Comparison of ENCODE assay signal across 18 cellular contexts in genomic region chr16:11526921-11527320, GRCh38. TPM values are rescaled to one million over a fixed set of nuclear protein-coding genes. Genes with fewer than 3 reads are reported as not detected.
A peak's percentile ranks its signal among the peaks of the same experiment; 100 is the strongest.
DNase-seq lines count a peak whose midpoint lies in the region; ATAC-seq and TF ChIP-seq lines count a peak whose summit lies in the region.
"Had no signal": no experiment of that assay in that cellular context is flagged by ENCODE, and none has a peak within 500 bp of the region (broad histone marks: within the 10 kb centered on the region; RNA-seq: fewer than 3 reads in every experiment).

No MANE protein-coding gene starts in this region.

- no peaks in the 10 kb centered on the region for H3K36me3 Mint-ChIP-seq in endothelial cell (ENCODE audit: low read depth, unreplicated experiment)
- H3K36me3 Mint-ChIP-seq: activated CD8-positive, alpha-beta memory T cell treated with anti-CD3 and anti-CD28 coated beads, Interleukin-2, amount 10 ng/mL, durations not matched to agents 7 days and 5 days had no signal

- peaks cover 3% of the 10 kb centered on the region for H3K27me3 Mint-ChIP-seq in endothelial cell (ENCODE audit: unreplicated experiment)
- H3K27me3 Mint-ChIP-seq: central memory CD8-positive, alpha-beta T cell had no signal

- no peak overlapping the region for H3K27ac ChIP-seq in OCI-LY3 (ENCODE audit: low read length)
- H3K27ac ChIP-seq: pancreas had no signal

- H3K9me3 Mint-ChIP-seq in endothelial cell (ENCODE audit: unreplicated experiment) = no peaks in the 10 kb centered on the region
- H3K9me3 Mint-ChIP-seq: effector memory CD8-positive, alpha-beta T cell; T-helper 2 cell treated with Interferon-gamma antibody and Interleukin-4, amounts not matched to agents 5 μg/mL and 100 μg/mL, for 36 hours had no signal

- peak overlapping the region; percentile 61 for H3K4me2 ChIP-seq in OCI-LY3 (ENCODE audit: low read length)

- peak; percentile 36 for DNase-seq in GM03348 (ENCODE audit: low spot score)
- DNase-seq in hepatic stellate cell (ENCODE audit: low spot score) = peak; percentile 38
- peak; percentile 65 for DNase-seq in retina
- no peak for DNase-seq in endothelial cell (ENCODE audit: low spot score)
- no peak for DNase-seq in stimulated activated CD4-positive, alpha-beta T cell treated with anti-CD3 and anti-CD28 coated beads, Interleukin-4, amount 100 ng/mL, for 4 hours
- DNase-seq: activated CD4-positive, CD25-positive, alpha-beta regulatory T cell; activated CD8-positive, alpha-beta memory T cell treated with anti-CD3 and anti-CD28 coated beads, Interleukin-2, amount 10 ng/mL, durations not matched to agents 7 days and 5 days; COR-L47; effector memory CD8-positive, alpha-beta T cell; GDM1; HCEC 1CT; hippocampal formation; left colon; pancreas had no signal

- H3K27ac Mint-ChIP-seq in endothelial cell (ENCODE audit: unreplicated experiment) = no peak overlapping the region
- H3K27ac Mint-ChIP-seq: activated CD8-positive, alpha-beta memory T cell treated with anti-CD3 and anti-CD28 coated beads, Interleukin-2, amount 10 ng/mL, durations not matched to agents 7 days and 5 days; effector memory CD8-positive, alpha-beta T cell; T-helper 2 cell treated with Interferon-gamma antibody and Interleukin-4, amounts not matched to agents 5 μg/mL and 100 μg/mL, for 36 hours had no signal

- ATAC-seq in GM21717 (IDR thresholded peaks at IDR 0.05; ENCODE audit: unreplicated experiment) = no peak
- ATAC-seq: activated CD8-positive, alpha-beta memory T cell treated with anti-CD3 and anti-CD28 coated beads, Interleukin-2, amount 10 ng/mL, durations not matched to agents 7 days and 5 days; effector memory CD8-positive, alpha-beta T cell; left colon; pancreas had no signal

- peaks cover 4% of the 10 kb centered on the region for H3K4me1 Mint-ChIP-seq in endothelial cell (ENCODE audit: unreplicated experiment)

- H3K9ac ChIP-seq in OCI-LY3 (ENCODE audit: low read length) = no peak overlapping the region

- H3K9me3 ChIP-seq in OCI-LY3 (ENCODE audit: insufficient read depth, low read length) = no peaks in the 10 kb centered on the region
- H3K9me3 ChIP-seq: pancreas had no signal

- no peaks in the 10 kb centered on the region for H3K79me2 ChIP-seq in OCI-LY3 (ENCODE audit: low read length)

- peaks cover 21% of the 10 kb centered on the region for H3K27me3 ChIP-seq in OCI-LY3 (ENCODE audit: low read depth, low read length)
- H3K27me3 ChIP-seq: pancreas had no signal

- H3K4me3 ChIP-seq in OCI-LY3 (ENCODE audit: low read length) = peak overlapping the region; percentile 61
- H3K4me3 ChIP-seq: pancreas had no signal

- TF ChIP-seq CTCF in OCI-LY3 (IDR thresholded peaks at IDR 0.05; ENCODE audit: low read depth, low read length) (no peak), endothelial cell (IDR thresholded peaks at IDR 0.05; ENCODE audit: unreplicated experiment) (no peak)

- H3K36me3 ChIP-seq in OCI-LY3 (replicated peaks; ENCODE audit: low read depth, low read length) = no peaks in the 10 kb centered on the region
- H3K36me3 ChIP-seq: pancreas had no signal

- H3K4me3 Mint-ChIP-seq in endothelial cell (ENCODE audit: unreplicated experiment) = no peak overlapping the region
- H3K4me3 Mint-ChIP-seq: activated CD8-positive, alpha-beta memory T cell treated with anti-CD3 and anti-CD28 coated beads, Interleukin-2, amount 10 ng/mL, durations not matched to agents 7 days and 5 days; central memory CD8-positive, alpha-beta T cell; effector memory CD8-positive, alpha-beta T cell; T-helper 2 cell treated with Interferon-gamma antibody and Interleukin-4, amounts not matched to agents 5 μg/mL and 100 μg/mL, for 36 hours had no signal

- no peaks in the 10 kb centered on the region for H4K20me1 ChIP-seq in OCI-LY3 (ENCODE audit: insufficient read depth, low read length)

- no peaks in the 10 kb centered on the region for H3K4me1 ChIP-seq in OCI-LY3 (ENCODE audit: low read length)
- H3K4me1 ChIP-seq: pancreas had no signal

- H2AFZ ChIP-seq in OCI-LY3 (ENCODE audit: low read depth, low read length) = peak overlapping the region; percentile 45; the same call in 1 of the 2 replicates

RNA-seq across cellular contexts. Expression of gene LITAF, which starts 59.8 kb away (rescaled TPM):
- 70.9 TPM for total RNA-seq in endothelial cell (ENCODE audit: unreplicated experiment)

Comparison
In these comparisons a context has a peak if more than half of its experiments do, and no peak if none do; other contexts are left out.
1. DNase-seq: peak in GM03348 (single experiment), hepatic stellate cell (single experiment) and retina (single experiment); none in endothelial cell (single experiment) and stimulated activated CD4-positive, alpha-beta T cell treated with anti-CD3 and anti-CD28 coated beads, Interleukin-4, amount 100 ng/mL, for 4 hours (0 of 2).